Comparison of ENCODE assay signal across 34 cellular contexts in genomic region chr6:84504025-84504424, GRCh38.
"Had no signal": no experiment of that assay in that cellular context is flagged by ENCODE, and none has a peak within 500 bp of the region (broad histone marks: within the 10 kb centered on the region; RNA-seq: fewer than 3 reads in every experiment).

No MANE protein-coding gene starts in this region.

- H3K9ac ChIP-seq: KMS-11 had no signal

- H3K4me2 ChIP-seq: KMS-11 had no signal

- H3K36me3 ChIP-seq: MG63 had no signal

- H3K9me3 ChIP-seq: MG63 had no signal

- H3K27me3 ChIP-seq: MG63 had no signal

- H3K27ac ChIP-seq: KMS-11 had no signal

- H3K4me3 ChIP-seq: MG63 had no signal

- DNase-seq: Karpas-422, Kasumi-1, MG63, MM.1S, MV-4-11, NCI-H1048, NCI-H1092, NCI-H1092 treated with DMSO at 0.1 percent for 48 hours, NCI-H1105, NCI-H1105 treated with DMSO at 0.1 percent for 48 hours, NCI-H1417, NCI-H1417 treated with DMSO at 0.1 percent for 48 hours, NCI-H1436, NCI-H1436 treated with DMSO at 0.1 percent for 48 hours, NCI-H146, NCI-H1694, NCI-H1694 treated with DMSO at 0.1 percent for 48 hours, NCI-H187, NCI-H187 treated with DMSO at 0.1 percent for 48 hours, NCI-H1930, NCI-H2029, NCI-H2029 treated with DMSO at 0.1 percent for 48 hours, NCI-H2081, NCI-H2081 treated with DMSO at 0.1 percent for 48 hours, NCI-H2107, NCI-H2171, NCI-H2171 treated with DMSO at 0.1 percent for 48 hours, NCI-H2227 treated with DMSO at 0.1 percent for 48 hours, NCI-H226, NCI-H345, NCI-H446, NCI-H446 treated with DMSO at 0.1 percent for 48 hours, NCI-H510A had no signal
